11 cellular contexts compared by ENCODE assay signal in genomic region chr12:56219840-56220239, GRCh38. TPM values are rescaled to one million over a fixed set of nuclear protein-coding genes. Genes with fewer than 3 reads are reported as not detected.
DNase-seq lines count a peak whose midpoint lies in the region; ATAC-seq, FAIRE-seq and TF ChIP-seq lines count a peak whose summit lies in the region.
"Had no signal": no experiment of that assay in that cellular context is flagged by ENCODE, and none has a peak within 500 bp of the region (broad histone marks: within the 10 kb centered on the region; RNA-seq: fewer than 3 reads in every experiment).

No MANE protein-coding gene starts in this region.

- no peak for TF ChIP-seq EP300 in A549 (IDR thresholded peaks at IDR 0.05)

- TF ChIP-seq RAD21 in A549 (conservative IDR thresholded peaks at IDR 0.05 in 1 of 2, IDR thresholded peaks at IDR 0.05 in 1 of 2) = no peak

- no peak overlapping the region for H3K27ac Mint-ChIP-seq in CD8-positive, alpha-beta T cell
- no peak overlapping the region for H3K27ac Mint-ChIP-seq in activated T-helper 1 cell treated with anti-CD3 and anti-CD28 coated beads, Interleukin-12 subunit alpha, Interleukin-12 subunit beta, Interleukin-2, Interleukin-4 antibody, amounts not matched to agents 30 ng/mL and 10 ng/mL and 1 ng/mL, durations not matched to agents 14 hours and 24 hours and 36 hours
- peak overlapping the region in 4 of 10 donors; percentile 18 to 80 (median 46) for H3K27ac Mint-ChIP-seq in naive thymus-derived CD8-positive, alpha-beta T cell

- POLR2A ChIA-PET in A549 (lab: Yijun Ruan, JAX) = interaction anchor here (1.1 kb wide), 1 partner anchor 102 kb away, joined by 6 read pairs; the partner anchor contains the start of gene ZC3H10
- POLR2A ChIA-PET in CD8-positive, alpha-beta T cell (lab: Charles Lee) = no interaction called here
- POLR2A ChIA-PET in naive thymus-derived CD8-positive, alpha-beta T cell (lab: Charles Lee) = interaction anchor here (0.7 to 4.2 kb wide), 7 partner anchors 8 to 244 kb away, joined by 3 to 88 read pairs (median 7); partner anchors contain the start of genes ANKRD52, CNPY2, RPL41 and SMARCC2

- no peak for ATAC-seq in A549
- no peak for ATAC-seq in CD8-positive, alpha-beta T cell
- ATAC-seq in naive thymus-derived CD8-positive, alpha-beta T cell = no peak
- no peak for ATAC-seq in HG03460 (IDR thresholded peaks at IDR 0.05; ENCODE audit: unreplicated experiment)
- no peak for ATAC-seq in left colon
- ATAC-seq in GM18520 (IDR thresholded peaks at IDR 0.05; ENCODE audit: unreplicated experiment) = no peak

- H3K4me3 ChIP-seq in A549 = no peak overlapping the region
- H3K4me3 ChIP-seq in CD8-positive, alpha-beta T cell (ENCODE audit: low read depth, low read length) = no peak overlapping the region

- DNase-seq in A549 (ENCODE audit: low read depth in 1 of 2, low spot score in 1 of 2) = no peak
- no peak for DNase-seq in CD8-positive, alpha-beta T cell
- DNase-seq in activated T-helper 1 cell treated with anti-CD3 and anti-CD28 coated beads, Interleukin-12 subunit alpha, Interleukin-12 subunit beta, Interleukin-2, Interleukin-4 antibody, amounts not matched to agents 30 ng/mL and 10 ng/mL and 1 ng/mL, durations not matched to agents 14 hours and 24 hours and 36 hours (ENCODE audit: low spot score) = no peak
- no peak for DNase-seq in naive thymus-derived CD8-positive, alpha-beta T cell
- no peak for DNase-seq in left colon
- no peak for DNase-seq in cerebellar nuclear complex (lab: John Stamatoyannopoulos, UW)
- DNase-seq: NCI-H446 had no signal

- no peak for TF ChIP-seq CTCF in A549 (IDR thresholded peaks at IDR 0.05)
- no peak for TF ChIP-seq CTCF in CD8-positive, alpha-beta T cell (IDR thresholded peaks at IDR 0.05)

- no peak overlapping the region for H3K4me2 ChIP-seq in A549

- peaks cover 4% of the 10 kb centered on the region for H3K36me3 ChIP-seq in CD8-positive, alpha-beta T cell (ENCODE audit: insufficient read depth, low read length)

- CTCF ChIA-PET in A549 (lab: Yijun Ruan, JAX) = interaction anchor here (1.0 to 4.2 kb wide), 7 partner anchors 8 to 101 kb away, joined by 3 to 67 read pairs (median 16); partner anchors contain the start of genes ANKRD52, SMARCC2 and ZC3H10
- CTCF ChIA-PET in CD8-positive, alpha-beta T cell (lab: Charles Lee) = interaction anchor here (3.7 kb wide), 1 partner anchor 31 kb away, joined by 25 read pairs; the partner anchor contains the start of gene SMARCC2

- 96% methylated on average over 9 of the region's 9 CpGs for WGBS in A549 (ENCODE audit: missing lambda C conversion rate)

- no peaks in the 10 kb centered on the region for H3K27me3 Mint-ChIP-seq in CD8-positive, alpha-beta T cell (ENCODE audit: low read depth)
- no peaks in the 10 kb centered on the region for H3K27me3 Mint-ChIP-seq in activated T-helper 1 cell treated with anti-CD3 and anti-CD28 coated beads, Interleukin-12 subunit alpha, Interleukin-12 subunit beta, Interleukin-2, Interleukin-4 antibody, amounts not matched to agents 30 ng/mL and 10 ng/mL and 1 ng/mL, durations not matched to agents 14 hours and 24 hours and 36 hours (ENCODE audit: insufficient read depth)
- H3K27me3 Mint-ChIP-seq in naive thymus-derived CD8-positive, alpha-beta T cell = no peaks in the 10 kb centered on the region

- peak overlapping the region; percentile 37 for H3K4me3 Mint-ChIP-seq in CD8-positive, alpha-beta T cell
- H3K4me3 Mint-ChIP-seq in activated T-helper 1 cell treated with anti-CD3 and anti-CD28 coated beads, Interleukin-12 subunit alpha, Interleukin-12 subunit beta, Interleukin-2, Interleukin-4 antibody, amounts not matched to agents 30 ng/mL and 10 ng/mL and 1 ng/mL, durations not matched to agents 14 hours and 24 hours and 36 hours = peak overlapping the region; percentile 54
- H3K4me3 Mint-ChIP-seq in naive thymus-derived CD8-positive, alpha-beta T cell = peak overlapping the region in 8 of 10 donors; percentile 22 to 69 (median 52)

- peaks cover 43% of the 10 kb centered on the region for H3K4me1 Mint-ChIP-seq in CD8-positive, alpha-beta T cell (ENCODE audit: low read depth)
- peaks cover 47% of the 10 kb centered on the region for H3K4me1 Mint-ChIP-seq in activated T-helper 1 cell treated with anti-CD3 and anti-CD28 coated beads, Interleukin-12 subunit alpha, Interleukin-12 subunit beta, Interleukin-2, Interleukin-4 antibody, amounts not matched to agents 30 ng/mL and 10 ng/mL and 1 ng/mL, durations not matched to agents 14 hours and 24 hours and 36 hours (ENCODE audit: low read depth)
- H3K4me1 Mint-ChIP-seq in naive thymus-derived CD8-positive, alpha-beta T cell = peaks cover 21 to 56% (median 48%) of the 10 kb centered on the region in 4 donors

- no peak for TF ChIP-seq POLR2A in A549 (IDR thresholded peaks at IDR 0.05; ENCODE audit: low read length)

- no peaks in the 10 kb centered on the region for H3K9me3 ChIP-seq in A549
- no peaks in the 10 kb centered on the region for H3K9me3 ChIP-seq in CD8-positive, alpha-beta T cell (ENCODE audit: low read length)

- peaks cover 24% of the 10 kb centered on the region for H3K36me3 Mint-ChIP-seq in CD8-positive, alpha-beta T cell
- peaks cover 11% of the 10 kb centered on the region for H3K36me3 Mint-ChIP-seq in activated T-helper 1 cell treated with anti-CD3 and anti-CD28 coated beads, Interleukin-12 subunit alpha, Interleukin-12 subunit beta, Interleukin-2, Interleukin-4 antibody, amounts not matched to agents 30 ng/mL and 10 ng/mL and 1 ng/mL, durations not matched to agents 14 hours and 24 hours and 36 hours (ENCODE audit: low read depth)
- H3K36me3 Mint-ChIP-seq in naive thymus-derived CD8-positive, alpha-beta T cell = peaks cover 0 to 15% (median 0%) of the 10 kb centered on the region in 3 donors

- intact Hi-C loops in CD8-positive, alpha-beta T cell (cut with DNase I, micrococcal nuclease) = loop anchor here in 1 of 2 experiments (5.0 to 10.0 kb wide), 3 partner anchors 175 to 475 kb away; partner anchors contain the start of genes GDF11, ORMDL2, RPS26 and SARNP
- intact Hi-C loops in activated T-helper 1 cell treated with anti-CD3 and anti-CD28 coated beads, Interleukin-12 subunit alpha, Interleukin-12 subunit beta, Interleukin-2, Interleukin-4 antibody, amounts not matched to agents 30 ng/mL and 10 ng/mL and 1 ng/mL, durations not matched to agents 14 hours and 24 hours and 36 hours (cut with micrococcal nuclease) = loop anchor here (5.0 kb wide), 4 partner anchors 178 to 403 kb away; partner anchors contain the start of genes DGKA, ORMDL2, RAB5B and RPS26
- intact Hi-C loops in left colon (cut with DNase I, micrococcal nuclease) = no loop called here

- H3K27me3 ChIP-seq in CD8-positive, alpha-beta T cell (ENCODE audit: insufficient read depth, low read length) = no peaks in the 10 kb centered on the region

- FAIRE-seq in A549 (lab: Jason Lieb, UNC) = no peak

- no peak overlapping the region for H3K27ac ChIP-seq in A549
- H3K27ac ChIP-seq in CD8-positive, alpha-beta T cell (ENCODE audit: low read depth, low read length) = no peak overlapping the region

- H3K4me1 ChIP-seq in A549 = peaks cover 20% of the 10 kb centered on the region
- H3K4me1 ChIP-seq in CD8-positive, alpha-beta T cell (ENCODE audit: insufficient read depth, low read length) = peaks cover 29% of the 10 kb centered on the region

- H3K9me3 Mint-ChIP-seq in CD8-positive, alpha-beta T cell = no peaks in the 10 kb centered on the region
- no peaks in the 10 kb centered on the region for H3K9me3 Mint-ChIP-seq in activated T-helper 1 cell treated with anti-CD3 and anti-CD28 coated beads, Interleukin-12 subunit alpha, Interleukin-12 subunit beta, Interleukin-2, Interleukin-4 antibody, amounts not matched to agents 30 ng/mL and 10 ng/mL and 1 ng/mL, durations not matched to agents 14 hours and 24 hours and 36 hours
- no peaks in the 10 kb centered on the region for H3K9me3 Mint-ChIP-seq in naive thymus-derived CD8-positive, alpha-beta T cell

RNA-seq across cellular contexts. Expression of gene RNF41, which starts 1.9 kb away (rescaled TPM):
- polyA plus RNA-seq in A549 (2011; rRNA removed) (47.8 and 65.1 TPM in 2 replicates), A549 (2017; fragmentation: RNase III; extraction: RNeasy Plus Mini Kit Qiagen cat#74134 plus additional on column Dnase treatment) (20.2 to 21.7 TPM (median 20.7 TPM) in 3 replicates)
- polyA plus RNA-seq in A549 (2012; cell fraction: cytosol; rRNA removed) = 53.7 and 59.6 TPM in 2 replicates
- polyA plus RNA-seq in A549 (2012; cell fraction: nucleus; rRNA removed) = 32.1 and 44.8 TPM in 2 replicates
- polyA minus RNA-seq in A549 (2011; rRNA and poly(A)+ RNA removed) = 168 and 180 TPM in 2 replicates
- total RNA-seq in CD8-positive, alpha-beta T cell = 10 to 100 TPM; 41.0 to 41.6 TPM
- total RNA-seq in activated T-helper 1 cell treated with anti-CD3 and anti-CD28 coated beads, Interleukin-12 subunit alpha, Interleukin-12 subunit beta, Interleukin-2, Interleukin-4 antibody, amounts not matched to agents 30 ng/mL and 10 ng/mL and 1 ng/mL, durations not matched to agents 14 hours and 24 hours and 36 hours = 46.9 and 47.2 TPM in 2 replicates
- total RNA-seq in naive thymus-derived CD8-positive, alpha-beta T cell = 10 to 100 TPM; 34.2 to 35.0 TPM
- polyA plus RNA-seq in naive thymus-derived CD8-positive, alpha-beta T cell = 10 to 100 TPM; 35.7 to 45.1 (median 41.8) TPM
- total RNA-seq in left colon = 10 to 100 TPM; 31.5 to 35.1 TPM

RNA-seq across cellular contexts. Expression of gene NABP2, which starts 4.3 kb away (rescaled TPM):
- polyA plus RNA-seq in A549 (2011; rRNA removed) = 86.1 and 86.7 TPM in 2 replicates
- polyA plus RNA-seq in A549 (2012; cell fraction: cytosol; rRNA removed) = 96.7 and 97.4 TPM in 2 replicates
- polyA plus RNA-seq in A549 (2012; cell fraction: nucleus; rRNA removed) = 21.4 and 27.6 TPM in 2 replicates
- polyA plus RNA-seq in A549 (2017; fragmentation: RNase III; extraction: RNeasy Plus Mini Kit Qiagen cat#74134 plus additional on column Dnase treatment) = 64.1 to 69.6 TPM (median 65.2 TPM) in 3 replicates
- 31.6 and 42.1 TPM in 2 replicates for polyA minus RNA-seq in A549 (2011; rRNA and poly(A)+ RNA removed)
- 1 to 10 TPM; 6.8 to 7.4 TPM for total RNA-seq in CD8-positive, alpha-beta T cell
- total RNA-seq in activated T-helper 1 cell treated with anti-CD3 and anti-CD28 coated beads, Interleukin-12 subunit alpha, Interleukin-12 subunit beta, Interleukin-2, Interleukin-4 antibody, amounts not matched to agents 30 ng/mL and 10 ng/mL and 1 ng/mL, durations not matched to agents 14 hours and 24 hours and 36 hours = 97.5 and 102 TPM in 2 replicates
- total RNA-seq in naive thymus-derived CD8-positive, alpha-beta T cell = 10 to 100 TPM; 10.8 to 13.3 TPM
- polyA plus RNA-seq in naive thymus-derived CD8-positive, alpha-beta T cell = 1 to 10 TPM; 3.5 to 3.9 (median 3.7) TPM
- total RNA-seq in left colon = 10 to 100 TPM; 23.2 to 29.5 TPM

RNA-seq across cellular contexts. Expression of gene SLC39A5, which starts 10.0 kb away (rescaled TPM):
- polyA plus RNA-seq in A549 (2011; rRNA removed) (0.42 TPM in 1 of 2 replicates, not detected in the other), A549 (2017; fragmentation: RNase III; extraction: RNeasy Plus Mini Kit Qiagen cat#74134 plus additional on column Dnase treatment) (0.09 to 0.23 TPM in 2 of 3 replicates, not detected in the other)
- 0.17 and 0.21 TPM in 2 replicates for polyA plus RNA-seq in A549 (2012; cell fraction: cytosol; rRNA removed)
- polyA plus RNA-seq in A549 (2012; cell fraction: nucleus; rRNA removed) = 0.70 and 0.78 TPM in 2 replicates
- 1.2 TPM in 1 of 2 replicates, not detected in the other for polyA minus RNA-seq in A549 (2011; rRNA and poly(A)+ RNA removed)
- not detected for total RNA-seq in CD8-positive, alpha-beta T cell
- 0.54 and 1.4 TPM in 2 replicates for total RNA-seq in activated T-helper 1 cell treated with anti-CD3 and anti-CD28 coated beads, Interleukin-12 subunit alpha, Interleukin-12 subunit beta, Interleukin-2, Interleukin-4 antibody, amounts not matched to agents 30 ng/mL and 10 ng/mL and 1 ng/mL, durations not matched to agents 14 hours and 24 hours and 36 hours
- total RNA-seq in naive thymus-derived CD8-positive, alpha-beta T cell = not detected
- polyA plus RNA-seq in naive thymus-derived CD8-positive, alpha-beta T cell = not detected
- 100 to 1,000 TPM; 152 to 244 TPM for total RNA-seq in left colon
- total RNA-seq: glomerular endothelial cell, LHCN-M2 had no signal

RNA-seq across cellular contexts. Expression of gene SMARCC2, which starts 30.6 kb away (rescaled TPM):
- polyA plus RNA-seq in A549 (2011; rRNA removed) = 83.9 and 109 TPM in 2 replicates
- 38.0 and 45.4 TPM in 2 replicates for polyA plus RNA-seq in A549 (2012; cell fraction: cytosol; rRNA removed)
- 95.2 and 106 TPM in 2 replicates for polyA plus RNA-seq in A549 (2012; cell fraction: nucleus; rRNA removed)
- 48.9 to 57.1 TPM (median 51.9 TPM) in 3 replicates for polyA plus RNA-seq in A549 (2017; fragmentation: RNase III; extraction: RNeasy Plus Mini Kit Qiagen cat#74134 plus additional on column Dnase treatment)
- 107 and 130 TPM in 2 replicates for polyA minus RNA-seq in A549 (2011; rRNA and poly(A)+ RNA removed)
- total RNA-seq in CD8-positive, alpha-beta T cell = 100 to 1,000 TPM; 109 to 113 TPM
- 124 and 132 TPM in 2 replicates for total RNA-seq in activated T-helper 1 cell treated with anti-CD3 and anti-CD28 coated beads, Interleukin-12 subunit alpha, Interleukin-12 subunit beta, Interleukin-2, Interleukin-4 antibody, amounts not matched to agents 30 ng/mL and 10 ng/mL and 1 ng/mL, durations not matched to agents 14 hours and 24 hours and 36 hours
- 100 to 1,000 TPM; 189 to 197 TPM for total RNA-seq in naive thymus-derived CD8-positive, alpha-beta T cell
- 10 to 100 TPM; 46.3 to 70.4 (median 54.1) TPM for polyA plus RNA-seq in naive thymus-derived CD8-positive, alpha-beta T cell
- 10 to 100 TPM; 81.7 to 85.6 TPM for total RNA-seq in left colon

RNA-seq across cellular contexts. Expression of gene ANKRD52, which starts 38.3 kb away (rescaled TPM):
- polyA plus RNA-seq in A549 (2011; rRNA removed) (26.1 and 35.1 TPM in 2 replicates), A549 (2017; fragmentation: RNase III; extraction: RNeasy Plus Mini Kit Qiagen cat#74134 plus additional on column Dnase treatment) (47.4 to 48.7 TPM (median 48.0 TPM) in 3 replicates)
- polyA plus RNA-seq in A549 (2012; cell fraction: cytosol; rRNA removed) = 31.9 and 40.1 TPM in 2 replicates
- 109 and 119 TPM in 2 replicates for polyA plus RNA-seq in A549 (2012; cell fraction: nucleus; rRNA removed)
- 57.3 and 62.5 TPM in 2 replicates for polyA minus RNA-seq in A549 (2011; rRNA and poly(A)+ RNA removed)
- 10 to 100 TPM; 27.7 to 29.9 TPM for total RNA-seq in CD8-positive, alpha-beta T cell
- 71.0 and 83.9 TPM in 2 replicates for total RNA-seq in activated T-helper 1 cell treated with anti-CD3 and anti-CD28 coated beads, Interleukin-12 subunit alpha, Interleukin-12 subunit beta, Interleukin-2, Interleukin-4 antibody, amounts not matched to agents 30 ng/mL and 10 ng/mL and 1 ng/mL, durations not matched to agents 14 hours and 24 hours and 36 hours
- 10 to 100 TPM; 34.5 to 43.9 TPM for total RNA-seq in naive thymus-derived CD8-positive, alpha-beta T cell
- 10 to 100 TPM in 1 of 3 donors, 1 to 10 TPM in 2; 7.5 to 11.5 (median 7.9) TPM for polyA plus RNA-seq in naive thymus-derived CD8-positive, alpha-beta T cell
- total RNA-seq in left colon = 10 to 100 TPM; 47.4 to 54.8 TPM

Comparison
In these comparisons a context has a peak if more than half of its experiments do, and no peak if none do; other contexts are left out.
1. RNA of gene SLC39A5, which starts 10.0 kb away (total RNA-seq): 152 to 244 TPM in left colon; 0.54 to 1.4 TPM in activated T-helper 1 cell treated with anti-CD3 and anti-CD28 coated beads, Interleukin-12 subunit alpha, Interleukin-12 subunit beta, Interleukin-2, Interleukin-4 antibody, amounts not matched to agents 30 ng/mL and 10 ng/mL and 1 ng/mL, durations not matched to agents 14 hours and 24 hours and 36 hours, not detected in CD8-positive, alpha-beta T cell and not detected in naive thymus-derived CD8-positive, alpha-beta T cell; every median in the first group is over 10 times any median in the second.
2. Peak in every context shown above with its lines, with median percentiles within 50 percentile points of each other: H3K4me3 Mint-ChIP-seq.